In the genomic region with DNA sequence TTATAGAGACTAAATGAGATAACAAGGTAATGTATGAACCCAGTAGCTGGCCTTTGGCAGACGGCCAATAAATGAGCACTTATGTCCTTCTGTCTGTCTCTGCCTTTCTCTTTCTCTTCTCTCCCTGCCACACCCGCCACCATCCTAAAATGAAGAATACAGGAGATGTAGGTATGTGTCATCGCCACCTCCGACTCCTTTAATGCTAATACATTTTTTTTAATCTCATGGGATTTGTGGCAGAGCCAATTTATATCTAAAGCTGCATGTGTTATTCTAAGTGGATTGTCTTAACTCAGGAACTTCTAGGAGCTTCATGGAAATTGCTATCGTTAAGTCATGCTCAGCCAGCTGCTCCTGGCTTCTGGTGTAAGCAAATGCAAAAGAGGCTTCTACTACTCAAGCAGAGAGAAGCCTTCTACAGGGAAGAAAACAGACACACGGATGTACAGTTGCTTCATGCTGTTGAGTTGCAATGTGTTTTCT, we compare ENCODE assay signal across 1 cellular context.
TF ChIP-seq lines count a peak whose summit lies in the region.

No MANE protein-coding gene starts in this region.

TF ChIP-seq in H1, 55 proteins besides CTCF, POLR2A, EP300 and RAD21:
- TF ChIP-seq NRF1 (IDR thresholded peaks at IDR 0.05; ENCODE audit: low read depth, low read length) (no peak), SAP30 (IDR thresholded peaks at IDR 0.05; ENCODE audit: insufficient read depth, insufficient replicate concordance, low read length) (no peak), KDM1A (IDR thresholded peaks at IDR 0.05; ENCODE audit: borderline replicate concordance, low read length) (no peak), BCL11A (IDR thresholded peaks at IDR 0.05; ENCODE audit: low read depth in 2 of 2, low read length in 2 of 2) (no peak), HDAC2 (IDR thresholded peaks at IDR 0.05; ENCODE audit: borderline replicate concordance in 1 of 2, low read depth in 2 of 2, low read length in 2 of 2) (no peak)
- TF ChIP-seq, protein P1, sequence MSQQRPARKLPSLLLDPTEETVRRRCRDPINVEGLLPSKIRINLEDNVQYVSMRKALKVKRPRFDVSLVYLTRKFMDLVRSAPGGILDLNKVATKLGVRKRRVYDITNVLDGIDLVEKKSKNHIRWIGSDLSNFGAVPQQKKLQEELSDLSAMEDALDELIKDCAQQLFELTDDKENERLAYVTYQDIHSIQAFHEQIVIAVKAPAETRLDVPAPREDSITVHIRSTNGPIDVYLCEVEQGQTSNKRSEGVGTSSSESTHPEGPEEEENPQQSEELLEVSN (IDR thresholded peaks at IDR 0.05) = no peak
- TF ChIP-seq, protein P2, sequence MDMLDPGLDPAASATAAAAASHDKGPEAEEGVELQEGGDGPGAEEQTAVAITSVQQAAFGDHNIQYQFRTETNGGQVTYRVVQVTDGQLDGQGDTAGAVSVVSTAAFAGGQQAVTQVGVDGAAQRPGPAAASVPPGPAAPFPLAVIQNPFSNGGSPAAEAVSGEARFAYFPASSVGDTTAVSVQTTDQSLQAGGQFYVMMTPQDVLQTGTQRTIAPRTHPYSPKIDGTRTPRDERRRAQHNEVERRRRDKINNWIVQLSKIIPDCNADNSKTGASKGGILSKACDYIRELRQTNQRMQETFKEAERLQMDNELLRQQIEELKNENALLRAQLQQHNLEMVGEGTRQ (IDR thresholded peaks at IDR 0.05; ENCODE audit: low read length) = no peak
